In genomic region chr6:25083784-25084507, GRCh38 we compare ENCODE assay signal across 18 cellular contexts.
A peak's percentile ranks its signal among the peaks of the same experiment; 100 is the strongest.
DNase-seq lines count a peak whose midpoint lies in the region; ATAC-seq and TF ChIP-seq lines count a peak whose summit lies in the region.
"Had no signal": no experiment of that assay in that cellular context is flagged by ENCODE, and none has a peak within 500 bp of the region (broad histone marks: within the 10 kb centered on the region; RNA-seq: fewer than 3 reads in every experiment).

No MANE protein-coding gene starts in this region.

- H3K27me3 ChIP-seq in uterus: no peaks in the 10 kb centered on the region
- H3K27me3 ChIP-seq: BE2C, Peyer's patch had no signal

- no peaks in the 10 kb centered on the region for H3K27me3 Mint-ChIP-seq in activated naive CD8-positive, alpha-beta T cell
- no peaks in the 10 kb centered on the region for H3K27me3 Mint-ChIP-seq in activated naive CD8-positive, alpha-beta T cell treated with anti-CD3 and anti-CD28 coated beads, Interleukin-2, amount 50 U/mL, for 24 hours

- TF ChIP-seq POLR2A in uterus (IDR thresholded peaks at IDR 0.05): no peak

- H3K27ac ChIP-seq in uterus: peak overlapping the region; percentile 0 to 53
- H3K27ac ChIP-seq: Peyer's patch had no signal

- H3K27ac Mint-ChIP-seq in activated naive CD8-positive, alpha-beta T cell: peak overlapping the region; percentile 50
- no peak overlapping the region for H3K27ac Mint-ChIP-seq in activated naive CD8-positive, alpha-beta T cell treated with anti-CD3 and anti-CD28 coated beads, Interleukin-2, amount 50 U/mL, for 24 hours
- H3K27ac Mint-ChIP-seq: CD8-positive, alpha-beta T cell had no signal

- peaks cover 20% of the 10 kb centered on the region for H3K4me1 Mint-ChIP-seq in activated naive CD8-positive, alpha-beta T cell (ENCODE audit: low read depth)
- H3K4me1 Mint-ChIP-seq in activated naive CD8-positive, alpha-beta T cell treated with anti-CD3 and anti-CD28 coated beads, Interleukin-2, amount 50 U/mL, for 24 hours: peaks cover 13% of the 10 kb centered on the region

- no peaks in the 10 kb centered on the region for H3K4me1 ChIP-seq in uterus
- H3K4me1 ChIP-seq: Peyer's patch had no signal

- no peak overlapping the region for H3K4me3 ChIP-seq in uterus
- H3K4me3 ChIP-seq: Peyer's patch had no signal

- H3K36me3 ChIP-seq in uterus: no peaks in the 10 kb centered on the region
- H3K36me3 ChIP-seq: BE2C, Peyer's patch had no signal

- no peak for TF ChIP-seq CTCF in uterus (IDR thresholded peaks at IDR 0.05)

- no peak overlapping the region for H3K4me3 Mint-ChIP-seq in activated naive CD8-positive, alpha-beta T cell
- H3K4me3 Mint-ChIP-seq in activated naive CD8-positive, alpha-beta T cell treated with anti-CD3 and anti-CD28 coated beads, Interleukin-2, amount 50 U/mL, for 24 hours: no peak overlapping the region
- H3K4me3 Mint-ChIP-seq: CD8-positive, alpha-beta T cell had no signal

- no peaks in the 10 kb centered on the region for H3K9me3 ChIP-seq in uterus
- H3K9me3 ChIP-seq: BE2C, Peyer's patch had no signal

- DNase-seq in activated naive CD8-positive, alpha-beta T cell treated with anti-CD3 and anti-CD28 coated beads, Interleukin-2, amount 50 U/mL, for 24 hours: no peak
- DNase-seq in HuH-7 (ENCODE audit: low spot score): peak; percentile 25
- DNase-seq in left colon: no peak
- no peak for DNase-seq in uterus
- no peak for DNase-seq in T1000 (lab: John Stamatoyannopoulos, UW)
- DNase-seq: BE2C; CD8-positive, alpha-beta T cell; H7; Karpas-422; MM.1S; NCI-H1105 treated with DMSO at 0.1 percent for 48 hours; NCI-H1930; NCI-H510A; NCI-H82; Peyer's patch; SHP77 treated with DMSO at 0.1 percent for 48 hours had no signal

- ATAC-seq in activated naive CD8-positive, alpha-beta T cell treated with anti-CD3 and anti-CD28 coated beads, Interleukin-2, amount 50 U/mL, for 24 hours: no peak
- ATAC-seq in left colon: peak; percentile 80
- no peak for ATAC-seq in GM21576 (IDR thresholded peaks at IDR 0.05; ENCODE audit: unreplicated experiment)
- ATAC-seq: CD8-positive, alpha-beta T cell had no signal

- H3K9me3 Mint-ChIP-seq in activated naive CD8-positive, alpha-beta T cell (ENCODE audit: low read depth): no peaks in the 10 kb centered on the region
- no peaks in the 10 kb centered on the region for H3K9me3 Mint-ChIP-seq in activated naive CD8-positive, alpha-beta T cell treated with anti-CD3 and anti-CD28 coated beads, Interleukin-2, amount 50 U/mL, for 24 hours
- H3K9me3 Mint-ChIP-seq: CD8-positive, alpha-beta T cell had no signal

- peaks cover 7% of the 10 kb centered on the region for H3K36me3 Mint-ChIP-seq in activated naive CD8-positive, alpha-beta T cell
- peaks cover 31% of the 10 kb centered on the region for H3K36me3 Mint-ChIP-seq in activated naive CD8-positive, alpha-beta T cell treated with anti-CD3 and anti-CD28 coated beads, Interleukin-2, amount 50 U/mL, for 24 hours (ENCODE audit: low read depth)

- intact Hi-C loops in left colon (cut with DNase I, micrococcal nuclease): no loop called here
- intact Hi-C loops in uterus (cut with DNase I; ENCODE audit: low total_unique reads): no loop called here
